Comparison of ENCODE assay signal across 31 cellular contexts in genomic region chr11:24311974-24312373, GRCh38.
"Had no signal": no experiment of that assay in that cellular context is flagged by ENCODE, and none has a peak within 500 bp of the region (broad histone marks: within the 10 kb centered on the region; RNA-seq: fewer than 3 reads in every experiment).

No MANE protein-coding gene starts in this region.

- H3K4me2 ChIP-seq: SK-N-SH had no signal

- H3K27me3 ChIP-seq: cardiac muscle cell, MG63, Peyer's patch, SJSA1 had no signal

- H3K27me3 Mint-ChIP-seq: activated CD4-positive, alpha-beta T cell treated with anti-CD3 and anti-CD28 coated beads, Interleukin-2, amount 10 ng/mL, durations not matched to agents 24 days and 14 days; activated CD8-positive, alpha-beta T cell treated with anti-CD3 and anti-CD28 coated beads for 36 hours; activated naive CD8-positive, alpha-beta T cell treated with anti-CD3 and anti-CD28 coated beads for 36 hours; activated T-helper 17 cell treated with anti-CD3 and anti-CD28 coated beads, Interleukin-2, amount 50 U/mL, for 72 hours; central memory CD8-positive, alpha-beta T cell had no signal

- H3K9me3 ChIP-seq: MG63, SJSA1, SK-N-SH had no signal

- H3K4me1 Mint-ChIP-seq: activated CD4-positive, alpha-beta T cell treated with anti-CD3 and anti-CD28 coated beads, Interleukin-2, amount 10 ng/mL, durations not matched to agents 24 days and 14 days; activated naive CD8-positive, alpha-beta T cell treated with anti-CD3 and anti-CD28 coated beads for 36 hours; activated T-helper 17 cell treated with anti-CD3 and anti-CD28 coated beads, Interleukin-2, amount 50 U/mL, for 72 hours; central memory CD8-positive, alpha-beta T cell had no signal

- H3K27ac Mint-ChIP-seq: activated CD4-positive, alpha-beta T cell treated with anti-CD3 and anti-CD28 coated beads, Interleukin-2, amount 10 ng/mL, durations not matched to agents 24 days and 14 days; activated CD8-positive, alpha-beta T cell treated with anti-CD3 and anti-CD28 coated beads for 36 hours; activated naive CD8-positive, alpha-beta T cell treated with anti-CD3 and anti-CD28 coated beads for 36 hours; activated T-cell treated with anti-CD3 and anti-CD28 coated beads, Interleukin-2, amount 50 U/mL, for 72 hours; activated T-helper 17 cell treated with anti-CD3 and anti-CD28 coated beads, Interleukin-2, amount 50 U/mL, for 72 hours; T-helper 1 cell treated with Interleukin-12 subunit alpha and Interleukin-12 subunit beta and Interleukin-4 antibody, amounts not matched to agents 30 μg/mL and 1 μg/mL, for 36 hours; T-helper 2 cell treated with Interferon-gamma antibody and Interleukin-4, amounts not matched to agents 5 μg/mL and 100 μg/mL, for 36 hours had no signal

- H3K9ac ChIP-seq: SK-N-SH had no signal

- DNase-seq: activated CD4-positive, alpha-beta T cell treated with anti-CD3 and anti-CD28 coated beads, Interleukin-2, amount 10 ng/mL, durations not matched to agents 24 days and 14 days; activated CD4-positive, alpha-beta T cell treated with anti-CD3 and anti-CD28 coated beads, Interleukin-2, amount 50 U/mL, for 4 hours; activated CD8-positive, alpha-beta T cell treated with anti-CD3 and anti-CD28 coated beads for 36 hours; activated effector memory CD4-positive, alpha-beta T cell treated with anti-CD3 and anti-CD28 coated beads, Interleukin-2, amount 50 U/mL, for 16 hours; activated naive CD4-positive, alpha-beta T cell; activated naive CD4-positive, alpha-beta T cell treated with anti-CD3 and anti-CD28 coated beads, Interleukin-2, amount 50 U/mL, for 16 hours; activated naive CD8-positive, alpha-beta T cell treated with anti-CD3 and anti-CD28 coated beads for 36 hours; activated T-cell treated with anti-CD3 and anti-CD28 coated beads, Interleukin-2, amount 50 U/mL, for 1 hour; activated T-cell treated with anti-CD3 and anti-CD28 coated beads, Interleukin-2, amount 50 U/mL, for 72 hours; amniotic stem cell; aorta; MG63; MV-4-11; NCI-H1092; NCI-H1436 treated with DMSO at 0.1 percent for 48 hours; NCI-H1694 treated with DMSO at 0.1 percent for 48 hours; NCI-H2029; NCI-H345; NCI-H524 treated with DMSO at 0.1 percent for 48 hours; NK-92 treated with Interleukin-12 subunit alpha and Interleukin-12 subunit beta, amount 100 ng/mL, for 24 hours; PC-3; Peyer's patch; RPMI8226; SHP77 treated with DMSO at 0.1 percent for 48 hours had no signal

- H3K36me3 Mint-ChIP-seq: activated naive CD8-positive, alpha-beta T cell treated with anti-CD3 and anti-CD28 coated beads for 36 hours had no signal

- ATAC-seq: activated CD8-positive, alpha-beta T cell treated with anti-CD3 and anti-CD28 coated beads for 36 hours; activated T-cell treated with anti-CD3 and anti-CD28 coated beads, Interleukin-2, amount 50 U/mL, for 72 hours; activated T-helper 17 cell treated with anti-CD3 and anti-CD28 coated beads, Interleukin-2, amount 50 U/mL, for 72 hours; PC-3 had no signal

- H3K4me3 ChIP-seq: cardiac muscle cell, MG63, Peyer's patch, SJSA1 had no signal

- H3K36me3 ChIP-seq: cardiac muscle cell, MG63, Peyer's patch, SJSA1 had no signal

- H3K4me3 Mint-ChIP-seq: activated CD4-positive, alpha-beta T cell treated with anti-CD3 and anti-CD28 coated beads, Interleukin-2, amount 10 ng/mL, durations not matched to agents 24 days and 14 days; activated CD8-positive, alpha-beta T cell treated with anti-CD3 and anti-CD28 coated beads for 36 hours; activated naive CD8-positive, alpha-beta T cell treated with anti-CD3 and anti-CD28 coated beads for 36 hours; activated T-cell treated with anti-CD3 and anti-CD28 coated beads, Interleukin-2, amount 50 U/mL, for 72 hours; activated T-helper 17 cell treated with anti-CD3 and anti-CD28 coated beads, Interleukin-2, amount 50 U/mL, for 72 hours; central memory CD8-positive, alpha-beta T cell; T-helper 1 cell treated with Interleukin-12 subunit alpha and Interleukin-12 subunit beta and Interleukin-4 antibody, amounts not matched to agents 30 μg/mL and 1 μg/mL, for 36 hours; T-helper 2 cell treated with Interferon-gamma antibody and Interleukin-4, amounts not matched to agents 5 μg/mL and 100 μg/mL, for 36 hours had no signal

- H3K4me1 ChIP-seq: Peyer's patch, SJSA1 had no signal

- H3K27ac ChIP-seq: cardiac muscle cell, Peyer's patch, SJSA1 had no signal

- H3K9me2 ChIP-seq: SK-N-SH had no signal
